Comparison of ENCODE assay signal across 9 cellular contexts in the genomic region with DNA sequence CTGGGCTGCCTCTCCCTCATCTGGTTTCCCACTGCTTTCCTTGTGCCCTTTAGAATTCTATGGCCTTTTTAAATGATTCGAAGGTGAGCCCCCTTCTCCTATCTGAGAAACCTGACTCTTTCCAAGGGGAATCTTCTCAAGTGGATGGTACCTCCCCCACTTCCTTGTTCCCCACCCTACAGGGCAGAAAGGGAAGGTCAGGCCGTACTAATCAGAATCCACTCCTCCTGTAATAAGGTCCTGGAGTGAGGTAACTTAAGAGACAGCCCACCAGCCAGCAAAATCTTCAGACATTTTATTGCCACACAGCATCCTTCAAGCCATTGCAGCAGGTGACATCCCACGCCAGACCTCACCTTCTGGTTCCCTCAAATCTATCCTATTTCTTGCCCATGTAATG.
"Had no signal": no experiment of that assay in that cellular context is flagged by ENCODE, and none has a peak within 500 bp of the region (broad histone marks: within the 10 kb centered on the region; RNA-seq: fewer than 3 reads in every experiment).

No MANE protein-coding gene starts in this region.

- H3K4me1 ChIP-seq: HAP-1 had no signal

- H3K9ac ChIP-seq: GM23248 had no signal

- H3K4me3 ChIP-seq: GM23248, HAP-1, K562 had no signal

- ATAC-seq: HCT116, HepG2, K562 had no signal

- H2AFZ ChIP-seq: GM23248 had no signal

- DNase-seq: GM23248, HFFc6, IMR-90, KG1 had no signal

- H3K27ac Mint-ChIP-seq: HFFc6 had no signal

- H3K9me3 ChIP-seq: HAP-1 had no signal

- H3K9me3 Mint-ChIP-seq: HFFc6 had no signal

- H3K36me3 ChIP-seq: HAP-1 had no signal

- H3K4me3 Mint-ChIP-seq: HFFc6 had no signal

- H3K27ac ChIP-seq: GM23248, HL-60 had no signal
